In genomic region chr7:38398725-38399321, GRCh38 we compare ENCODE assay signal across 8 cellular contexts.
A peak's percentile ranks its signal among the peaks of the same experiment; 100 is the strongest.
DNase-seq lines count a peak whose midpoint lies in the region; ATAC-seq and TF ChIP-seq lines count a peak whose summit lies in the region.

No MANE protein-coding gene starts in this region.

- no peak overlapping the region for H3K4me2 ChIP-seq in fibroblast of lung (ENCODE audit: extremely low read depth, insufficient read depth, low read length)

- H2AFZ ChIP-seq in fibroblast of lung (ENCODE audit: low read length), result no peak overlapping the region

- H3K4me3 ChIP-seq in GM06990 (replicated peaks; ENCODE audit: low read depth, low read length) (no peak overlapping the region), fibroblast of lung (replicated peaks in 1 of 4; ENCODE audit: control extremely low read depth in 1 of 4, insufficient read depth in 1 of 4, low read depth in 3 of 4, low read length in 4 of 4) (no peak overlapping the region), tibial artery (no peak overlapping the region)

- ATAC-seq in HG02798 (IDR thresholded peaks at IDR 0.05; ENCODE audit: poor library complexity, unreplicated experiment) (peak; percentile 63), omental fat pad (ENCODE audit: low FRiP score) (no peak), GM19397 (IDR thresholded peaks at IDR 0.05; ENCODE audit: unreplicated experiment) (no peak)

- no peaks in the 10 kb centered on the region for H3K36me3 ChIP-seq in GM06990 (ENCODE audit: control insufficient read depth, insufficient read depth, low read length)
- no peaks in the 10 kb centered on the region for H3K36me3 ChIP-seq in fibroblast of lung (ENCODE audit: control insufficient read depth, insufficient read depth, low read length)
- no peaks in the 10 kb centered on the region for H3K36me3 ChIP-seq in tibial artery

- no peak overlapping the region for H3K9ac ChIP-seq in fibroblast of lung (ENCODE audit: insufficient read depth, low read length)

- no peaks in the 10 kb centered on the region for H4K20me1 ChIP-seq in fibroblast of lung (ENCODE audit: control insufficient read depth, extremely low read depth, insufficient read depth, low read length)

- no peaks in the 10 kb centered on the region for H3K4me1 ChIP-seq in fibroblast of lung (ENCODE audit: control insufficient read depth, extremely low read depth, insufficient read depth, low read length)
- peaks cover 0 to 3% (median 0%) of the 10 kb centered on the region in 4 donors for H3K4me1 ChIP-seq in tibial artery

- DNase-seq in GM06990 (ENCODE audit: extremely low read depth, insufficient read length) (no peak), NCI-H774 (lab: John Stamatoyannopoulos, UW) (peak; percentile 37), fibroblast of lung (ENCODE audit: low read depth in 2 of 2) (peak; percentile 34 to 56), omental fat pad (ENCODE audit: low spot score) (peak; percentile 34), tibial artery (peak in 1 of 2 donors; percentile 33)
- DNase-seq in activated CD8-positive, alpha-beta memory T cell treated with anti-CD3 and anti-CD28 coated beads, Interleukin-2, amount 50 U/mL, for 48 hours, result peak; percentile 73

- no peaks in the 10 kb centered on the region for H3K79me2 ChIP-seq in fibroblast of lung (ENCODE audit: control insufficient read depth, insufficient read depth, low read length)

- H3K27ac ChIP-seq in fibroblast of lung (ENCODE audit: insufficient read depth, low read length), result no peak overlapping the region
- H3K27ac ChIP-seq in tibial artery, result no peak overlapping the region

- no peaks in the 10 kb centered on the region for H3K9me3 ChIP-seq in fibroblast of lung (ENCODE audit: control insufficient read depth, insufficient read depth, low read depth, low read length)
- no peaks in the 10 kb centered on the region for H3K9me3 ChIP-seq in tibial artery

- H3K27me3 ChIP-seq in GM06990 (replicated peaks; ENCODE audit: control insufficient read depth, insufficient read depth, low read length), result no peaks in the 10 kb centered on the region; the same call in 1 of the 2 replicates
- no peaks in the 10 kb centered on the region for H3K27me3 ChIP-seq in fibroblast of lung (ENCODE audit: control insufficient read depth, insufficient read depth, low read length)
- H3K27me3 ChIP-seq in tibial artery, result no peaks in the 10 kb centered on the region

- intact Hi-C loops in tibial artery (cut with DNase I; ENCODE audit: low total_unique reads), result loop anchor here (5.0 to 10.0 kb wide), 2 partner anchors 263 to 1126 kb away; no protein-coding TSS in a partner anchor

- peak; percentile 86 for TF ChIP-seq CTCF in GM06990 (IDR thresholded peaks at IDR 0.05; ENCODE audit: insufficient read depth, low read length, poor library complexity, severe bottlenecking)
- TF ChIP-seq CTCF in fibroblast of lung (conservative IDR thresholded peaks at IDR 0.05 in 1 of 2, IDR thresholded peaks at IDR 0.05 in 1 of 2; ENCODE audit: low read depth in 1 of 2, low read length in 2 of 2), result peak; percentile 87 to 95
- TF ChIP-seq CTCF in omental fat pad (IDR thresholded peaks at IDR 0.05), result peak in 1 of 3 donors; percentile 52
- TF ChIP-seq CTCF in tibial artery (IDR thresholded peaks at IDR 0.05), result peak; percentile 51 to 85
